In the genomic region with DNA sequence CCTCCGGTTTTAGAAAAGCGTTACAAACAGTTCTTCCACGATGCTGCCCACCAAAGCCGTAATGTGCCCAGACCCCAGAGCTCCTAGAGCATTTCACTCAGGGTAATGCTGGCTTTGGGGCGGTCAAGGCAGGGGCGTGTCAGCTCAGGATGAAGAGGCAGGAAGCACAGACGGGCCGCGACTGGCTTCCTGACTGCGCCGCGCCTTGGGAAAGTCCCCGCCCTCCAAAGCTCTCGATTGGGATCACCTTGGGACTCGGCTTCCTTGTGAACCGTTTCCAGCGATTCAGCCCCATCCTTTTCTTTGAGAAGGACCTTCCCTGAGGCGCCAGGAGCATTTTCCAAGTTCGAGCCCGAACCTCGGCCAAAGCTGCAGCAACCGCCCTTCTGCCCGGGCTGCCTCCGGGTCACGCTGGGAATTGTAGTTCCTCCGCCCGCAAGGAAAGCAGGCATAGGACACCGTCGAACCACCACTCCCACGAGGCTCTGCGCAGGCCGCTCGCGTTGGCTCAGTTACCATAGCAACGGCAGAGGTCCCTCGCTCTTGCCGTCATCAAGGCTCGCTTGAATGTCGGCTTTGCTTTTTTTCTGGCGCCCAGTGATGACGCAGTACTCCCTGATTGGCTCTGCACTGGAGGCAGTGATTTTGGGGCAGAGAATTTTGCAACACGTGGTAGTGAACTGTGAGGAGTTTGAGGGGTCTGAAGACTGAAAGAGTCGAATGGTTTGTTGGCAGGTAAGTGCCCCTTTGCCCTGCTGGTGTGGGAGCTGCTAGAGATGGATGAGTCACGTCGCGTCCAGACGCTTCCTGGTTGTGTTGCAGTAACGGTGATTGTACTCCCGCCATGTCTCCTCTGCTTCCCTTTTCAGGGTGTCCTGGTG, we compare ENCODE assay signal across 8 cellular contexts. TPM values are rescaled to one million over a fixed set of nuclear protein-coding genes. Genes with fewer than 3 reads are reported as not detected.
DNase-seq lines count a peak whose midpoint lies in the region; ATAC-seq, FAIRE-seq and TF ChIP-seq lines count a peak whose summit lies in the region.

A gene with protein sequence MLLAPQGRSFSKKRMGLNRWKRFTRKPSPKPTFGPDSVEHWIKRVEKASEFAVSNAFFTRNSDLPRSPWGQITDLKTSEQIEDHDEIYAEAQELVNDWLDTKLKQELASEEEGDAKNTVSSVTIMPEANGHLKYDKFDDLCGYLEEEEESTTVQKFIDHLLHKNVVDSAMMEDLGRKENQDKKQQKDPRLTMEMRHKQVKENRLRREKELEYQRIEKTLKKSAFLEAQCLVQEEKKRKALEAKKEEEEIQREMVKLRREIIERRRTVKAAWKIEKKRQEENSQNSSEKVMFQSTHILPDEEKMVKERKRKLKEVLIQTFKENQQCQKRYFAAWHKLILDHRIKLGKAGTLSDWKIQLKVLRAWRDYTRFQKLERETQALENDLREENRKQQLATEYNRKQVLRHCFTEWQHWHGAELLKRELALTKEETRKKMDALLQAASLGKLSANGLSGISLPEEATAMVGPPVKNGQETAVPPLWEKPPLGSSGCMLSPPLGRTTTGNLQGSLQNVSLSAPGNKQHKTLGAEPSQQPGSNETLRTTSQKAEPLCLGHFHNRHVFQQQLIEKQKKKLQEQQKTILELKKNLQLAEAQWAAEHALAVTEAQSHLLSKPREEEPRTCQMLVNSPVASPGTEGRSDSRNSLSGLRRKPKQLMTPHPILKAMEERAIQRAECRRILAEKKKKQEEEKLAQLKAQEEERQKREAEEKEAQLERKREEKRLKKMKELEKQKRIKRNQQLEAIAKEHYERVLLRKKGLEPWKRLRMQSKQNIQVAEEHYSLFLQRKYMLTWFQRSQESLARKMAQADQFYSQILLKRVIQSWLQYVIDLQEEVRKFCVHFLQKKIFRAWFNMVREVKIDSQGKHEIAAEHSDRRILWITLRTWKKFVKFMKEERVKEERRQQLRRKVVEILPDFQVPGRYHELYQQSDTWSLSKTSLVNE (minus strand): TSS at position 397 of the 881 bp plus-strand sequence. CDS start 60 bp downstream, at position 337.
QTRT2 (plus strand) TSS at position 608 of the 881 bp plus-strand sequence. CDS start 8,521 bp downstream, outside the sequence.

- H3K4me3 ChIP-seq in kidney (ENCODE audit: low read length in 2 of 2), result peak within 1 kb of the TSS; percentile 92 to 99

- DNase-seq in Ammon's horn (ENCODE audit: low spot score), result peak; percentile 100
- peak; percentile 97 for DNase-seq in NCI-H460 (ENCODE audit: extremely low read depth, low read depth)
- peak; percentile 97 for DNase-seq in activated CD4-positive, alpha-beta T cell treated with anti-CD3 and anti-CD28 coated beads for 1 hour
- peak; percentile 98 for DNase-seq in chondrocyte (ENCODE audit: low spot score)
- peak; percentile 99 for DNase-seq in kidney
- DNase-seq in stimulated activated CD4-positive, alpha-beta T cell treated with anti-CD3 and anti-CD28 coated beads, Interleukin-15, amount 100 ng/mL, for 1 hour (ENCODE audit: low read depth in 1 of 2, low spot score in 1 of 2), result peak; percentile 85 to 91

- H3K27me3 Mint-ChIP-seq in chondrocyte (ENCODE audit: low read depth), result no peaks in the 10 kb centered on the region

- H3K4me3 Mint-ChIP-seq in chondrocyte (ENCODE audit: unreplicated experiment), result peak within 1 kb of the TSS; percentile 91

- no peak for TF ChIP-seq CTCF in chondrocyte (IDR thresholded peaks at IDR 0.05)
- TF ChIP-seq CTCF in kidney (IDR thresholded peaks at IDR 0.05; ENCODE audit: borderline replicate concordance, extremely low read depth, insufficient read depth), result no peak

- H3K27ac Mint-ChIP-seq in chondrocyte (ENCODE audit: unreplicated experiment), result peak within 1 kb of the TSS; percentile 97

- H3K27ac ChIP-seq in kidney (ENCODE audit: low read depth in 2 of 2, low read length in 2 of 2), result peak within 1 kb of the TSS; percentile 68 to 77

- no peaks in the 10 kb centered on the region for H3K9me3 Mint-ChIP-seq in chondrocyte (ENCODE audit: low read depth)

- peak within 1 kb of the TSS; percentile 34 to 68 for H3K9ac ChIP-seq in kidney (ENCODE audit: low read length in 2 of 2)

- no peaks in the 10 kb centered on the region for H3K9me3 ChIP-seq in kidney (ENCODE audit: control insufficient read depth in 1 of 2, low read length in 2 of 2)

- H3K36me3 Mint-ChIP-seq in chondrocyte (ENCODE audit: low read depth), result no peaks in the 10 kb centered on the region

- peaks cover 0 to 7% of the 10 kb centered on the region in 2 donors for H3K4me1 ChIP-seq in kidney (ENCODE audit: control insufficient read depth in 1 of 2, insufficient read depth in 1 of 2, low read depth in 1 of 2, low read length in 2 of 2)

- H3K36me3 ChIP-seq in kidney (ENCODE audit: control insufficient read depth in 1 of 2, insufficient read depth in 2 of 2, low read length in 2 of 2), result no peaks in the 10 kb centered on the region

- peak; percentile 47 for TF ChIP-seq POLR2A in GM19193 (IDR thresholded peaks at IDR 0.05; ENCODE audit: extremely low read depth, insufficient read depth, insufficient read length)

- H3K4me1 Mint-ChIP-seq in chondrocyte (ENCODE audit: low read depth), result peaks cover 25% of the 10 kb centered on the region

- intact Hi-C loops in kidney (cut with DNase I), result no loop called here

- peak; percentile 96 for FAIRE-seq in kidney (lab: Jason Lieb, UNC)

- ATAC-seq in HG03432 (IDR thresholded peaks at IDR 0.05; ENCODE audit: unreplicated experiment), result peak; percentile 98

RNA-seq across cellular contexts. Expression of the first gene that starts in this region (rescaled TPM):
- total RNA-seq in NCI-H460 (2014; rRNA removed; shearing (Covaris generic)), result 1.7 and 2.2 TPM in 2 replicates
- polyA plus RNA-seq in NCI-H460 (2014; cell fraction: nucleus; rRNA removed), result 1.3 and 2.1 TPM in 2 replicates
- total RNA-seq in chondrocyte, result 2.9 to 3.4 TPM (median 3.2 TPM) in 3 replicates
- total RNA-seq in kidney, result 11.7 TPM
- polyA plus RNA-seq in kidney (ENCODE audit: insufficient read depth, low read depth, low replicate concordance), result 3.7 TPM

RNA-seq across cellular contexts. Expression of gene QTRT2, which starts in this region (rescaled TPM):
- 19.9 and 23.6 TPM in 2 replicates for total RNA-seq in NCI-H460 (2014; rRNA removed; shearing (Covaris generic))
- 27.7 and 30.4 TPM in 2 replicates for polyA plus RNA-seq in NCI-H460 (2014; cell fraction: nucleus; rRNA removed)
- total RNA-seq in chondrocyte, result 10.2 to 16.3 TPM (median 12.5 TPM) in 3 replicates
- 26.1 TPM for total RNA-seq in kidney
- 4.7 TPM for polyA plus RNA-seq in kidney (ENCODE audit: insufficient read depth, low read depth, low replicate concordance)

Comparison
In these comparisons a context has a peak if more than half of its experiments do, and no peak if none do; other contexts are left out.
1. Peak in every context shown above with its lines: DNase-seq, ATAC-seq, H3K4me3 ChIP-seq and H3K27ac ChIP-seq.